In genomic region chr1:93495911-93496310, GRCh38 we compare ENCODE assay signal across 20 cellular contexts. TPM values are rescaled to one million over a fixed set of nuclear protein-coding genes. Genes with fewer than 3 reads are reported as not detected.
A peak's percentile ranks its signal among the peaks of the same experiment; 100 is the strongest.
DNase-seq lines count a peak whose midpoint lies in the region; ATAC-seq, FAIRE-seq and TF ChIP-seq lines count a peak whose summit lies in the region.
"Had no signal": no experiment of that assay in that cellular context is flagged by ENCODE, and none has a peak within 500 bp of the region (broad histone marks: within the 10 kb centered on the region; RNA-seq: fewer than 3 reads in every experiment).

No MANE protein-coding gene starts in this region.

- no peak overlapping the region for H2BK120ac ChIP-seq in trophoblast cell (ENCODE audit: insufficient read depth, low read length, poor library complexity)

- H3K4me3 ChIP-seq in HEK293 (ENCODE audit: low read depth, low read length) (no peak overlapping the region), K562 (no peak overlapping the region), trophoblast cell (ENCODE audit: low read depth, low read length) (no peak overlapping the region), spleen (no peak overlapping the region)
- H3K4me3 ChIP-seq: BLaER1 treated with 17β-estradiol and CSF1 and Interleukin-3, amounts not matched to agents 10 nM and 100 nM had no signal

- H4K8ac ChIP-seq in trophoblast cell (ENCODE audit: low read depth, low read length): no peak overlapping the region

- no TSS peak for BruUV-seq in K562 (replicated peaks; lab: Mats Ljungman, UMichigan)

- no peak for TF ChIP-seq CTCF in HEK293 (tag by site-specific recombination; IDR thresholded peaks at IDR 0.05)
- no peak for TF ChIP-seq CTCF in K562 (IDR thresholded peaks at IDR 0.05 in 2 of 3, conservative IDR thresholded peaks at IDR 0.05 in 1 of 3; ENCODE audit: insufficient read depth in 2 of 3, low read depth in 1 of 3, low read length in 3 of 3)
- TF ChIP-seq CTCF in spleen (IDR thresholded peaks at IDR 0.05 in 8 of 11, conservative IDR thresholded peaks at IDR 0.05 in 3 of 11): no peak

- H3K4me1 ChIP-seq in HEK293 (ENCODE audit: control insufficient read depth, insufficient read depth, low read length) (no peaks in the 10 kb centered on the region), K562 (replicated peaks in 1 of 2; ENCODE audit: control insufficient read depth in 2 of 2, insufficient read depth in 2 of 2, low read length in 2 of 2) (peaks cover 0 to 24% of the 10 kb centered on the region in 2 experiments; a peak in 3 of 5 replicates), trophoblast cell (ENCODE audit: control insufficient read depth in 1 of 2, insufficient read depth in 2 of 2, low read length in 2 of 2) (peaks cover 0 to 5% of the 10 kb centered on the region in 2 experiments), spleen (no peaks in the 10 kb centered on the region)

- intact Hi-C loops in K562 (cut with micrococcal nuclease): no loop called here
- intact Hi-C loops in spleen (cut with DNase I; ENCODE audit: low total_unique reads): no loop called here
- intact Hi-C loops in Right ventricle myocardium superior (cut with DNase I): no loop called here

- no peak overlapping the region for H3K23ac ChIP-seq in trophoblast cell (ENCODE audit: low read length)

- no peaks in the 10 kb centered on the region for H3K9me1 ChIP-seq in K562 (ENCODE audit: control insufficient read depth, insufficient read depth, low read length)

- H2BK12ac ChIP-seq in trophoblast cell (ENCODE audit: low read length): no peak overlapping the region

- no peak overlapping the region for H3K14ac ChIP-seq in trophoblast cell (ENCODE audit: low read length)

- no peaks in the 10 kb centered on the region for H4K20me1 ChIP-seq in K562 (replicated peaks; ENCODE audit: control insufficient read depth, insufficient read depth, low read length)

- H2AFZ ChIP-seq in K562 (ENCODE audit: low read depth, low read length) (no peak overlapping the region), trophoblast cell (ENCODE audit: insufficient read depth, low read length, poor library complexity) (no peak overlapping the region)

- in situ Hi-C loops in K562 (cut with MboI): no loop called here

- no peak overlapping the region for H4K91ac ChIP-seq in trophoblast cell (ENCODE audit: low read depth, low read length)

- H3K27me3 ChIP-seq in K562 (ENCODE audit: control insufficient read depth in 2 of 2, insufficient read depth in 2 of 2, low read length in 2 of 2) (no peaks in the 10 kb centered on the region), trophoblast cell (ENCODE audit: insufficient read depth, low read length) (no peaks in the 10 kb centered on the region), spleen (replicated peaks in 1 of 7) (no peaks in the 10 kb centered on the region)
- H3K27me3 ChIP-seq: BLaER1 treated with 17β-estradiol and CSF1 and Interleukin-3, amounts not matched to agents 10 nM and 100 nM had no signal

- no peak overlapping the region for H4K12ac ChIP-seq in trophoblast cell (ENCODE audit: low read depth, low read length)

- ATAC-seq in K562 (no peak), Right ventricle myocardium superior (ENCODE audit: poor library complexity) (no peak)
- ATAC-seq: CD8-positive, alpha-beta T cell had no signal

- no peak for DNase-seq in K562 (ENCODE audit: extremely low read depth in 1 of 4, low spot score in 3 of 4)
- no peak for DNase-seq in trophoblast cell
- no peak for DNase-seq in spleen
- no peak for DNase-seq in Right ventricle myocardium superior
- DNase-seq: 8988T; ACHN; AML-193; Caco-2; Calu3; CD4-positive, alpha-beta T cell; CD8-positive, alpha-beta T cell; DMS79 treated with DMSO at 0.1 percent for 48 hours; GF-D8 had no signal

- H3K4ac ChIP-seq in trophoblast cell (ENCODE audit: low read depth, low read length): peak overlapping the region; percentile 96

- TF ChIP-seq POLR2A in K562 (conservative IDR thresholded peaks at IDR 0.05) (no peak), spleen (IDR thresholded peaks at IDR 0.05) (no peak)

- H3K79me1 ChIP-seq in trophoblast cell (ENCODE audit: low read length): no peaks in the 10 kb centered on the region

- H3K9me3 ChIP-seq in HEK293 (ENCODE audit: control insufficient read depth, insufficient read depth, low read depth, low read length) (no peaks in the 10 kb centered on the region), K562 (replicated peaks; ENCODE audit: control insufficient read depth, insufficient read depth, low read depth, low read length) (no peaks in the 10 kb centered on the region), trophoblast cell (ENCODE audit: insufficient read depth, low read depth, low read length) (no peaks in the 10 kb centered on the region), spleen (no peaks in the 10 kb centered on the region)
- H3K9me3 ChIP-seq: Caco-2 had no signal

- WGBS in K562 (ENCODE audit: insufficient coverage, low coverage, missing lambda C conversion rate): 54% methylated on average over 1 of the region's 1 CpG
- WGBS in trophoblast cell (ENCODE audit: extremely low coverage, insufficient coverage, insufficient read length): no CpG with 5 or more reads among the region's 1 CpG
- 86 to 100% (median 91%) methylated on average over 1 of the region's 1 CpG for WGBS in spleen, 5 donors

- H3K9ac ChIP-seq in K562 (ENCODE audit: insufficient read depth in 1 of 2, low read depth in 2 of 2, low read length in 2 of 2): no peak overlapping the region
- H3K9ac ChIP-seq in trophoblast cell (ENCODE audit: low read length): no peak overlapping the region
- H3K9ac ChIP-seq: BLaER1 treated with 17β-estradiol and CSF1 and Interleukin-3, amounts not matched to agents 10 nM and 100 nM had no signal

- CTCF ChIA-PET in HEK293 (lab: Yijun Ruan, JAX): no interaction called here
- CTCF ChIA-PET in K562 (lab: Yijun Ruan, JAX; ENCODE audit: low intra/inter-chr PET ratio): no interaction called here

- no peak overlapping the region for H3K27ac ChIP-seq in HEK293 (ENCODE audit: extremely low read depth, low read depth, low read length)
- no peak overlapping the region for H3K27ac ChIP-seq in K562 (ENCODE audit: extremely low read depth, low read depth, low read length)
- H3K27ac ChIP-seq in trophoblast cell (ENCODE audit: low read depth, low read length): no peak overlapping the region
- no peak overlapping the region for H3K27ac ChIP-seq in spleen
- H3K27ac ChIP-seq: BLaER1 treated with 17β-estradiol and CSF1 and Interleukin-3, amounts not matched to agents 10 nM and 100 nM; C4-2B had no signal

- POLR2A ChIA-PET in HEK293 (lab: Yijun Ruan, JAX): no interaction called here
- POLR2A ChIA-PET in K562 (lab: Yijun Ruan, JAX): interaction anchor here (0.8 kb wide), 1 partner anchor 151 kb away, joined by 3 read pairs; the partner anchor contains the start of gene DR1

- TF ChIP-seq EP300 in K562 (IDR thresholded peaks at IDR 0.05; ENCODE audit: low read length): no peak

- H2AK5ac ChIP-seq in trophoblast cell (ENCODE audit: low read length): no peak overlapping the region

- H2BK5ac ChIP-seq in trophoblast cell (ENCODE audit: low read depth, low read length, poor library complexity): no peak overlapping the region

- H3K79me2 ChIP-seq in K562 (ENCODE audit: control insufficient read depth, insufficient read depth, low read length): peaks cover 21% of the 10 kb centered on the region; the same call in 2 of the 3 replicates
- H3K79me2 ChIP-seq in trophoblast cell (ENCODE audit: control insufficient read depth, insufficient read depth, low read length, poor library complexity): peaks cover 15% of the 10 kb centered on the region

- H3K4me2 ChIP-seq in K562 (ENCODE audit: insufficient read depth, low read length): no peak overlapping the region
- H3K4me2 ChIP-seq in trophoblast cell (ENCODE audit: low read length): no peak overlapping the region
- H3K4me2 ChIP-seq: BLaER1 treated with 17β-estradiol and CSF1 and Interleukin-3, amounts not matched to agents 10 nM and 100 nM had no signal

- FAIRE-seq in K562 (lab: Jason Lieb, UNC): no peak
- FAIRE-seq: A204.1, D721Med, GM12891, GM19239 had no signal

- H3K36me3 ChIP-seq in HEK293 (ENCODE audit: control insufficient read depth in 2 of 2, insufficient read depth in 1 of 2, low read length in 2 of 2): no peaks in the 10 kb centered on the region
- H3K36me3 ChIP-seq in K562 (ENCODE audit: control insufficient read depth, insufficient read depth, low read length): no peaks in the 10 kb centered on the region
- peaks cover 0 to 3% of the 10 kb centered on the region in 2 experiments for H3K36me3 ChIP-seq in trophoblast cell (ENCODE audit: control insufficient read depth in 1 of 2, insufficient read depth in 2 of 2, low read length in 2 of 2)
- H3K36me3 ChIP-seq in spleen: no peaks in the 10 kb centered on the region

- no peak overlapping the region for H3K18ac ChIP-seq in trophoblast cell (ENCODE audit: low read length)

- no peak for TF ChIP-seq RAD21 in K562 (CRISPR knock-in tag; conservative IDR thresholded peaks at IDR 0.05 in 1 of 2, IDR thresholded peaks at IDR 0.05 in 1 of 2)

TF ChIP-seq in HEK293, 187 proteins besides CTCF, POLR2A, EP300 and RAD21:
- TF ChIP-seq ZNF660 (tag by site-specific recombination; IDR thresholded peaks at IDR 0.05) (no peak), ZNF10 (tag by site-specific recombination; IDR thresholded peaks at IDR 0.05) (peak; percentile 99)

TF ChIP-seq in K562, 482 proteins besides CTCF, POLR2A, EP300 and RAD21 (continues in another document):
- TF ChIP-seq FOXJ2 (tag; IDR thresholded peaks at IDR 0.05): no peak

RNA-seq across cellular contexts. Expression of gene FNBP1L, which starts 48.0 kb away (rescaled TPM):
- 2.6 and 11.8 TPM in 2 replicates for total RNA-seq in K562 (2011; cell fraction: chromatin; rRNA removed; ENCODE audit: low replicate concordance)
- 1.0 and 2.1 TPM in 2 replicates for total RNA-seq in K562 (2011; cell fraction: nucleolus; rRNA removed)
- total RNA-seq in K562 (2011; cell fraction: nucleoplasm; rRNA removed): 5.1 and 7.2 TPM in 2 replicates
- 4.4 and 5.9 TPM in 2 replicates for total RNA-seq in K562 (2014; rRNA removed)
- total RNA-seq in K562 (2014; rRNA removed; fragmentation: Illumina TruSeq; extraction: Trizol): 6.1 and 6.6 TPM in 2 replicates
- 5.3 and 6.1 TPM in 2 replicates for total RNA-seq in K562 (2015; rRNA removed; fragmentation: Illumina TruSeq; extraction: Trizol)
- total RNA-seq in K562 (2021): 4.4 TPM in 2 replicates
- polyA plus RNA-seq in K562 (2011; rRNA removed): 6.9 and 9.6 TPM in 2 replicates
- polyA plus RNA-seq in K562 (2011; cell fraction: cytosol; rRNA removed): 1.4 and 4.7 TPM in 2 replicates
- 6.6 and 16.4 TPM in 2 replicates for polyA plus RNA-seq in K562 (2011; cell fraction: nucleus; rRNA removed)
- 3.7 and 4.0 TPM in 2 replicates for polyA plus RNA-seq in K562 (2012)
- polyA plus RNA-seq in K562 (2014; fragmentation: Illumina TruSeq; extraction: Trizol): 5.9 and 6.7 TPM in 2 replicates
- polyA plus RNA-seq in K562 (2014; fragmentation: Nextera tagmentation; extraction: Ambion mirVana): 1 to 10 TPM; 1.4 to 2.3 TPM
- polyA plus RNA-seq in K562 (2014; rRNA removed): 4.1 and 4.7 TPM in 2 replicates
- polyA minus RNA-seq in K562 (2011; rRNA and poly(A)+ RNA removed): 10.4 and 19.9 TPM in 2 replicates
- polyA minus RNA-seq in K562 (2011; cell fraction: cytosol; rRNA and poly(A)+ RNA removed): 2.9 and 3.9 TPM in 2 replicates
- polyA minus RNA-seq in K562 (2011; cell fraction: nucleus; rRNA and poly(A)+ RNA removed): 6.1 and 20.2 TPM in 2 replicates
- 82.4 and 84.4 TPM in 2 replicates for polyA plus RNA-seq in trophoblast cell (2013)
- total RNA-seq in spleen: 10 to 100 TPM in 1 of 7 donors, 1 to 10 TPM in 6; 4.7 to 10.0 (median 6.6) TPM
- 1 to 10 TPM; 1.5 to 2.2 (median 2.0) TPM for polyA plus RNA-seq in spleen
- 21.0 TPM for total RNA-seq in Right ventricle myocardium superior
